Comparison of ENCODE assay signal across 9 cellular contexts in genomic region chr2:55120634-55121359, GRCh38.
DNase-seq lines count a peak whose midpoint lies in the region; ATAC-seq and TF ChIP-seq lines count a peak whose summit lies in the region.
"Had no signal": no experiment of that assay in that cellular context is flagged by ENCODE, and none has a peak within 500 bp of the region (broad histone marks: within the 10 kb centered on the region; RNA-seq: fewer than 3 reads in every experiment).

No MANE protein-coding gene starts in this region.

- H3K79me2 ChIP-seq in ACC112 (ENCODE audit: control insufficient read depth, insufficient read depth, low read length, unreplicated experiment), result no peaks in the 10 kb centered on the region

- H3K27me3 ChIP-seq in ACC112 (ENCODE audit: insufficient read depth, low read length) (no peaks in the 10 kb centered on the region), mucosa of rectum (ENCODE audit: control insufficient read depth in 2 of 2, insufficient read depth in 2 of 2, low read length in 2 of 2) (no peaks in the 10 kb centered on the region)

- no peak for TF ChIP-seq CTCF in cardiac fibroblast (IDR thresholded peaks at IDR 0.05; ENCODE audit: low read depth, low read length)

- no peak overlapping the region for H3K27ac ChIP-seq in ACC112 (ENCODE audit: low read depth, low read length)
- H3K27ac ChIP-seq in mucosa of rectum (ENCODE audit: low read depth in 2 of 2, low read length in 2 of 2), result peak overlapping the region; percentile 40 to 60
- H3K27ac ChIP-seq: C4-2B had no signal

- no peaks in the 10 kb centered on the region for H3K9me3 ChIP-seq in mucosa of rectum (ENCODE audit: control insufficient read depth in 2 of 2, low read length in 2 of 2)

- DNase-seq in MV-4-11 (lab: John Stamatoyannopoulos, UW) (peak; percentile 76), cardiac fibroblast (ENCODE audit: low read depth in 2 of 2) (peak; percentile 48 to 80), NCI-H2196 (lab: John Stamatoyannopoulos, UW; ENCODE audit: unreplicated experiment) (no peak), NCI-H748 (lab: John Stamatoyannopoulos, UW; ENCODE audit: unreplicated experiment) (no peak)

- no peak for ATAC-seq in GM18502 (IDR thresholded peaks at IDR 0.05; ENCODE audit: poor library complexity, unreplicated experiment)
- ATAC-seq in HG03097 (IDR thresholded peaks at IDR 0.05; ENCODE audit: low FRiP score, unreplicated experiment), result no peak

- H3K36me3 ChIP-seq in ACC112 (ENCODE audit: insufficient read depth, low read length), result no peaks in the 10 kb centered on the region
- H3K36me3 ChIP-seq in mucosa of rectum (ENCODE audit: control insufficient read depth in 2 of 2, insufficient read depth in 2 of 2, low read length in 2 of 2), result no peaks in the 10 kb centered on the region

- peak overlapping the region in 1 of 2 donors; percentile 26 for H3K9ac ChIP-seq in mucosa of rectum (ENCODE audit: low read depth in 1 of 2, low read length in 2 of 2)

- H2AFZ ChIP-seq in ACC112 (ENCODE audit: low read length, unreplicated experiment), result peak overlapping the region; percentile 77

- no peak overlapping the region for H3K4me3 ChIP-seq in ACC112 (ENCODE audit: low read depth, low read length)
- H3K4me3 ChIP-seq in cardiac fibroblast (replicated peaks in 1 of 2; ENCODE audit: low read depth in 2 of 2, low read length in 2 of 2), result no peak overlapping the region
- H3K4me3 ChIP-seq in mucosa of rectum (ENCODE audit: low read length in 2 of 2), result no peak overlapping the region

- H3K4me1 ChIP-seq in ACC112 (ENCODE audit: control insufficient read depth, insufficient read depth, low read length, unreplicated experiment), result peaks cover 21% of the 10 kb centered on the region
- peaks cover 5 to 6% of the 10 kb centered on the region in 2 donors for H3K4me1 ChIP-seq in mucosa of rectum (ENCODE audit: control insufficient read depth in 2 of 2, insufficient read depth in 2 of 2, low read length in 2 of 2)

Comparison
In these comparisons a context has a peak if more than half of its experiments do, and no peak if none do; other contexts are left out.
1. DNase-seq: peak in MV-4-11 (single experiment) and cardiac fibroblast (2 of 2); none in NCI-H2196 (single experiment) and NCI-H748 (single experiment).